ENCODE assay signal across 17 cellular contexts in the genomic region with DNA sequence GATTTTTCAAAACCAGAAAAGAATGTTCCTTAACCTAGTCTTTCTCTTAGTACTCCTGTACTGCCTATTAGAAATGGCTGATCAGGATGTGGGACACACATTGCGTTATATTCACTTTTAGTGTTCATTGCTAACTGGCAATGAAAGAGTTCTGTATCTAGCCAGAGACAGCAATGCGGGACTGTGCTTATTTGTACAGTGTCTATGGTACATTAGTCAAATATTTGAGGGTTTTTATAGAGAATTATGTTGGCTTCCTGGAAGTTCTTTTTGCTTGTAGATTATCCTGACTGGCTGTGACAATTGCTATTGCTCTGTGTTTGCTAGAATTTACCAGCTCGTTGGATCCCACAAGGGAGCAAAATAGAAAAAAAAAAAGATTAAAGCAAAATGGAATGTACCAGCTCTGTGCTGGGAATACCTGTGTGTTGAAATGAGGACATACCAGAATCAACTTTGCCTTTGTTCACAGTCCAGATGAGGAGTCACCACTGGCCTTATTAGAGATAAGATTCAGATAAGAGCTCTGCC. TPM values are rescaled to one million over a fixed set of nuclear protein-coding genes. Genes with fewer than 3 reads are reported as not detected.
DNase-seq lines count a peak whose midpoint lies in the region; ATAC-seq, FAIRE-seq and TF ChIP-seq lines count a peak whose summit lies in the region.
"Had no signal": no experiment of that assay in that cellular context is flagged by ENCODE, and none has a peak within 500 bp of the region (broad histone marks: within the 10 kb centered on the region; RNA-seq: fewer than 3 reads in every experiment).

No MANE protein-coding gene starts in this region.

- H3K4me3 ChIP-seq in GM23248 (no peak overlapping the region), astrocyte (ENCODE audit: insufficient read depth, low read depth, low read length) (no peak overlapping the region), small intestine (ENCODE audit: low read depth in 1 of 2, low read length in 2 of 2) (no peak overlapping the region), heart right ventricle (no peak overlapping the region)
- H3K4me3 ChIP-seq: right atrium auricular region, vagina had no signal

- no peak overlapping the region for H3K4me3 Mint-ChIP-seq in astrocyte (ENCODE audit: unreplicated experiment)
- H3K4me3 Mint-ChIP-seq: activated CD8-positive, alpha-beta T cell treated with anti-CD3 and anti-CD28 coated beads for 36 hours; CD4-positive, alpha-beta T cell had no signal

- DNase-seq in GM23248 (peak; percentile 51), astrocyte (ENCODE audit: low read depth) (peak; percentile 71), iris pigment epithelial cell (ENCODE audit: low read depth) (peak; percentile 86), small intestine (peak; percentile 85), heart right ventricle (no peak)
- DNase-seq: activated CD8-positive, alpha-beta T cell treated with anti-CD3 and anti-CD28 coated beads for 36 hours; activated naive CD4-positive, alpha-beta T cell treated with anti-CD3 and anti-CD28 coated beads, Interleukin-2, amount 50 U/mL, for 16 hours; CD4-positive, alpha-beta T cell; hypothalamus; midbrain; NCI-H187 treated with DMSO at 0.1 percent for 48 hours had no signal

- H3K36me3 ChIP-seq in GM23248 (ENCODE audit: low read depth): no peaks in the 10 kb centered on the region
- no peaks in the 10 kb centered on the region for H3K36me3 ChIP-seq in astrocyte (ENCODE audit: insufficient read depth, low read length)
- no peaks in the 10 kb centered on the region for H3K36me3 ChIP-seq in small intestine (ENCODE audit: control insufficient read depth in 2 of 2, insufficient read depth in 2 of 2, low read length in 2 of 2)
- H3K36me3 ChIP-seq in heart right ventricle: no peaks in the 10 kb centered on the region
- H3K36me3 ChIP-seq: right atrium auricular region, vagina had no signal

- H3K9ac ChIP-seq in GM23248: no peak overlapping the region
- H3K9ac ChIP-seq in astrocyte (ENCODE audit: low read length): no peak overlapping the region

- H3K36me3 Mint-ChIP-seq in astrocyte (ENCODE audit: low read depth, unreplicated experiment): no peaks in the 10 kb centered on the region

- TF ChIP-seq CTCF in astrocyte (IDR thresholded peaks at IDR 0.05; ENCODE audit: insufficient read depth, low read depth, low read length): no peak
- no peak for TF ChIP-seq CTCF in heart right ventricle (IDR thresholded peaks at IDR 0.05)

- no peaks in the 10 kb centered on the region for H3K27me3 Mint-ChIP-seq in astrocyte (ENCODE audit: low read depth, unreplicated experiment)
- H3K27me3 Mint-ChIP-seq: activated CD8-positive, alpha-beta T cell treated with anti-CD3 and anti-CD28 coated beads for 36 hours; CD4-positive, alpha-beta T cell had no signal

- H3K4me1 ChIP-seq in GM23248 (ENCODE audit: insufficient read depth): peaks cover 21% of the 10 kb centered on the region
- H3K4me1 ChIP-seq in astrocyte (ENCODE audit: insufficient read depth, low read length): peaks cover 22% of the 10 kb centered on the region
- peaks cover 2 to 6% of the 10 kb centered on the region in 2 donors for H3K4me1 ChIP-seq in small intestine (ENCODE audit: control insufficient read depth in 2 of 2, insufficient read depth in 1 of 2, low read depth in 1 of 2, low read length in 1 of 2)
- H3K4me1 ChIP-seq in heart right ventricle: peaks cover 0 to 64% (median 6%) of the 10 kb centered on the region in 9 donors

- H3K9me3 Mint-ChIP-seq in astrocyte (ENCODE audit: unreplicated experiment): no peaks in the 10 kb centered on the region

- intact Hi-C loops in heart right ventricle (cut with DNase I): no loop called here

- H3K27ac ChIP-seq in GM23248 (peak overlapping the region; percentile 43), astrocyte (ENCODE audit: low read depth, low read length) (peak overlapping the region; percentile 40), small intestine (ENCODE audit: low read depth in 1 of 2, low read length in 1 of 2) (peak overlapping the region in 1 of 2 donors; percentile 81), heart right ventricle (peak overlapping the region in 1 of 10 donors; percentile 84)
- H3K27ac ChIP-seq: vagina had no signal

- H3K4me2 ChIP-seq in GM23248 (ENCODE audit: unreplicated experiment): peak overlapping the region; percentile 55
- H3K4me2 ChIP-seq in astrocyte (ENCODE audit: low read length): peak overlapping the region; percentile 11

- H2AFZ ChIP-seq in GM23248 (peak overlapping the region; percentile 30), astrocyte (ENCODE audit: low read depth, low read length) (no peak overlapping the region)

- in situ Hi-C loops in GM23248 (cut with MboI): no loop called here

- H3K9me3 ChIP-seq in GM23248 (ENCODE audit: low read depth) (no peaks in the 10 kb centered on the region), astrocyte (ENCODE audit: insufficient read depth, low read depth, low read length) (no peaks in the 10 kb centered on the region), small intestine (ENCODE audit: control insufficient read depth, low read depth) (no peaks in the 10 kb centered on the region), heart right ventricle (peaks cover 0 to 8% (median 0%) of the 10 kb centered on the region in 11 donors)
- H3K9me3 ChIP-seq: right atrium auricular region, vagina had no signal

- H3F3A ChIP-seq in GM23248 (ENCODE audit: insufficient read depth): peaks cover 23% of the 10 kb centered on the region

- no peaks in the 10 kb centered on the region for H3K9me2 ChIP-seq in GM23248 (ENCODE audit: insufficient read depth)

- WGBS in GM23248 (ENCODE audit: low coverage in 1 of 2, low lambda C conversion rate in 2 of 2, missing lambda C conversion rate in 2 of 2), 2 experiments: 27 to 41% methylated on average over 3 of the region's 3 CpGs
- 38 to 54% (median 54%) methylated on average over 3 of the region's 3 CpGs for WGBS in small intestine, 3 donors
- 52 to 55% methylated on average over 3 of the region's 3 CpGs for WGBS in heart right ventricle, 2 donors

- no peak for FAIRE-seq in astrocyte (lab: Jason Lieb, UNC)
- no peak for FAIRE-seq in small intestine (lab: Jason Lieb, UNC)
- FAIRE-seq: H1 had no signal

- H3K27me3 ChIP-seq in GM23248 (replicated peaks; ENCODE audit: insufficient read depth): no peaks in the 10 kb centered on the region
- no peaks in the 10 kb centered on the region for H3K27me3 ChIP-seq in astrocyte (ENCODE audit: insufficient read depth, low read length)
- H3K27me3 ChIP-seq in small intestine (ENCODE audit: control insufficient read depth in 2 of 2, insufficient read depth in 2 of 2, low read length in 2 of 2): no peaks in the 10 kb centered on the region
- H3K27me3 ChIP-seq in heart right ventricle: no peaks in the 10 kb centered on the region
- H3K27me3 ChIP-seq: right atrium auricular region, vagina had no signal

- ATAC-seq in HG03097 (IDR thresholded peaks at IDR 0.05; ENCODE audit: low FRiP score, unreplicated experiment): no peak
- no peak for ATAC-seq in heart right ventricle
- no peak for ATAC-seq in HG02623 (IDR thresholded peaks at IDR 0.05; ENCODE audit: unreplicated experiment)
- ATAC-seq in GM21423 (IDR thresholded peaks at IDR 0.05; ENCODE audit: unreplicated experiment): no peak
- ATAC-seq: activated CD8-positive, alpha-beta T cell treated with anti-CD3 and anti-CD28 coated beads for 36 hours had no signal

- H4K20me1 ChIP-seq in GM23248 (ENCODE audit: insufficient read depth) (no peaks in the 10 kb centered on the region), astrocyte (ENCODE audit: insufficient read depth, low read length) (no peaks in the 10 kb centered on the region)

- peaks cover 29% of the 10 kb centered on the region for H3K4me1 Mint-ChIP-seq in astrocyte (ENCODE audit: low read depth, unreplicated experiment)

- no peak overlapping the region for H3K27ac Mint-ChIP-seq in astrocyte (ENCODE audit: unreplicated experiment)
- H3K27ac Mint-ChIP-seq: activated CD8-positive, alpha-beta T cell treated with anti-CD3 and anti-CD28 coated beads for 36 hours; CD4-positive, alpha-beta T cell had no signal

- H3K79me2 ChIP-seq in GM23248 (ENCODE audit: insufficient read depth) (no peaks in the 10 kb centered on the region), astrocyte (ENCODE audit: insufficient read depth, low read length) (no peaks in the 10 kb centered on the region)

RNA-seq across cellular contexts. Expression of a gene that starts 22.4 kb away (rescaled TPM):
- 57.0 and 58.8 TPM in 2 replicates for total RNA-seq in GM23248 (2014; rRNA removed; shearing (Covaris generic))
- polyA plus RNA-seq in GM23248 (2016; fragmentation: Nextera tagmentation; extraction: Ambion mirVana) (61.6 and 65.3 TPM in 2 replicates), small intestine (100 to 1,000 TPM in 1 of 3 donors, 10 to 100 TPM in 2; 78.1 to 100 (median 80.5) TPM), heart right ventricle (100 to 1,000 TPM in 1 of 2 donors, 10 to 100 TPM in 1; 66.1 to 121 TPM)
- total RNA-seq in astrocyte (38.3 and 42.3 TPM in 2 replicates), heart right ventricle (100 to 1,000 TPM in 3 of 10 donors, 10 to 100 TPM in 7; 55.8 to 132 (median 78.7) TPM)

Comparison
In these comparisons a context has a peak if more than half of its experiments do, and no peak if none do; other contexts are left out.
1. DNase-seq: peak in GM23248 (single experiment), astrocyte (single experiment), iris pigment epithelial cell (single experiment) and small intestine (single experiment); none in heart right ventricle (0 of 2).